Comparison of ENCODE assay signal across 24 cellular contexts in genomic region chr4:11949355-11949754, GRCh38.
"Had no signal": no experiment of that assay in that cellular context is flagged by ENCODE, and none has a peak within 500 bp of the region (broad histone marks: within the 10 kb centered on the region; RNA-seq: fewer than 3 reads in every experiment).

No MANE protein-coding gene starts in this region.

- ATAC-seq: mucosa of descending colon; natural killer cell treated with Interleukin-12 subunit alpha and Interleukin-12 subunit beta and Interleukin-15 and Interleukin-18, amount 100 ng/mL, for 72 hours; psoas muscle; right cardiac atrium; stimulated activated memory B cell treated with anti-CD40 and anti-IgM and Interleukin-4, amounts not matched to agents 10 μg/mL and 1 μg/mL and 100 μg/mL, for 72 hours; stimulated activated naive CD8-positive, alpha-beta T cell treated with anti-CD3 and anti-CD28 coated beads, Interleukin-15, Interleukin-2, amounts not matched to agents 100 U/mL and 50 U/mL, for 24 hours; upper lobe of right lung had no signal

- H3K4me3 ChIP-seq: colonic mucosa, esophagus squamous epithelium, lung, mucosa of descending colon, psoas muscle, sigmoid colon, spleen, testis, tibial artery, upper lobe of right lung, uterus had no signal

- H3K9me3 ChIP-seq: colonic mucosa, esophagus squamous epithelium, mucosa of descending colon, neutrophil, psoas muscle, sigmoid colon, spleen, testis, tibial artery, upper lobe of right lung, uterus had no signal

- H3K27me3 ChIP-seq: colonic mucosa, esophagus squamous epithelium, neutrophil, sigmoid colon, spleen, testis, tibial artery, upper lobe of right lung, uterus had no signal

- H3K36me3 ChIP-seq: colonic mucosa, esophagus squamous epithelium, neutrophil, sigmoid colon, spleen, tibial artery, upper lobe of right lung, uterus had no signal

- DNase-seq: colonic mucosa; effector CD8-positive, alpha-beta T cell; endodermal cell; erythroblast; esophagus squamous epithelium; foreskin melanocyte; mucosa of descending colon; naive B cell; psoas muscle; right cardiac atrium; sigmoid colon; spleen; stimulated activated CD4-positive, alpha-beta T cell treated with anti-CD3 and anti-CD28 coated beads, Interleukin-4, amount 100 ng/mL, for 4 hours; stimulated activated naive CD8-positive, alpha-beta T cell treated with anti-CD3 and anti-CD28 coated beads, Interleukin-15, Interleukin-2, amounts not matched to agents 100 U/mL and 50 U/mL, for 24 hours; substantia nigra; testis; tibial artery; upper lobe of right lung; uterus had no signal

- FAIRE-seq: keratinocyte had no signal

- H3K4me1 ChIP-seq: colonic mucosa, esophagus squamous epithelium, psoas muscle, sigmoid colon, spleen, testis, tibial artery, upper lobe of right lung, uterus had no signal

- H3K27ac ChIP-seq: colonic mucosa, esophagus squamous epithelium, neutrophil, psoas muscle, sigmoid colon, spleen, testis, tibial artery, upper lobe of right lung, uterus had no signal
